17 cellular contexts compared by ENCODE assay signal in genomic region chr9:134725605-134725940, GRCh38.
DNase-seq lines count a peak whose midpoint lies in the region; ATAC-seq and TF ChIP-seq lines count a peak whose summit lies in the region.
"Had no signal": no experiment of that assay in that cellular context is flagged by ENCODE, and none has a peak within 500 bp of the region (broad histone marks: within the 10 kb centered on the region; RNA-seq: fewer than 3 reads in every experiment).

No MANE protein-coding gene starts in this region.

- peaks cover 3% of the 10 kb centered on the region for H3K36me3 ChIP-seq in upper lobe of right lung

- H3K27ac Mint-ChIP-seq in T-helper 2 cell treated with Interferon-gamma antibody and Interleukin-4, amounts not matched to agents 5 μg/mL and 100 μg/mL, for 36 hours = no peak overlapping the region
- H3K27ac Mint-ChIP-seq: dendritic cell treated with granulocyte-macrophage colony-stimulating factor and Interleukin-4, amounts not matched to agents 40 ng/mL and 50 ng/mL, for 4 days had no signal

- peak overlapping the region; percentile 34 for H3K4me3 Mint-ChIP-seq in T-helper 2 cell treated with Interferon-gamma antibody and Interleukin-4, amounts not matched to agents 5 μg/mL and 100 μg/mL, for 36 hours
- H3K4me3 Mint-ChIP-seq: dendritic cell treated with granulocyte-macrophage colony-stimulating factor and Interleukin-4, amounts not matched to agents 40 ng/mL and 50 ng/mL, for 4 days had no signal

- peak; percentile 19 for DNase-seq in T-helper 2 cell treated with Interferon-gamma antibody and Interleukin-4, amounts not matched to agents 5 μg/mL and 100 μg/mL, for 36 hours (ENCODE audit: low spot score)
- DNase-seq in T-helper 2 cell (no peak), NOMO-1 treated with dmso at 0.1 percent for 144 hours (lab: John Stamatoyannopoulos, UW; ENCODE audit: unreplicated experiment) (peak; percentile 42), fibroblast of gingiva (ENCODE audit: low read depth) (peak; percentile 27), upper lobe of right lung (no peak), NCI-H748 treated with DMSO at 0.1 percent for 48 hours (lab: John Stamatoyannopoulos, UW) (no peak)
- DNase-seq: 8988T; activated CD8-positive, alpha-beta memory T cell treated with anti-CD3 and anti-CD28 coated beads for 24 hours; activated effector memory CD4-positive, alpha-beta T cell treated with anti-CD3 and anti-CD28 coated beads, Interleukin-2, amount 50 U/mL, for 16 hours; left ventricle myocardium superior; NCI-H1092 treated with DMSO at 0.1 percent for 48 hours; NCI-H2171 treated with DMSO at 0.1 percent for 48 hours; psoas muscle; SJCRH30 had no signal

- H3K4me3 ChIP-seq in upper lobe of right lung = no peak overlapping the region
- H3K4me3 ChIP-seq: psoas muscle, SJCRH30 had no signal

- ATAC-seq in upper lobe of right lung = peak; percentile 39
- ATAC-seq in GM18505 (IDR thresholded peaks at IDR 0.05; ENCODE audit: unreplicated experiment) = no peak
- no peak for ATAC-seq in GM19397 (IDR thresholded peaks at IDR 0.05; ENCODE audit: unreplicated experiment)
- ATAC-seq: left ventricle myocardium superior, psoas muscle had no signal

- no peaks in the 10 kb centered on the region for H3K4me1 ChIP-seq in upper lobe of right lung
- H3K4me1 ChIP-seq: psoas muscle had no signal

- TF ChIP-seq POLR2A in GM18505 (IDR thresholded peaks at IDR 0.05; ENCODE audit: borderline replicate concordance, extremely low read depth, insufficient read depth, insufficient read length) = no peak

- H3K9me3 Mint-ChIP-seq in T-helper 2 cell treated with Interferon-gamma antibody and Interleukin-4, amounts not matched to agents 5 μg/mL and 100 μg/mL, for 36 hours = no peaks in the 10 kb centered on the region

- no peak overlapping the region for H3K27ac ChIP-seq in upper lobe of right lung
- H3K27ac ChIP-seq: psoas muscle, SJCRH30 had no signal

- no peaks in the 10 kb centered on the region for H3K36me3 Mint-ChIP-seq in T-helper 2 cell treated with Interferon-gamma antibody and Interleukin-4, amounts not matched to agents 5 μg/mL and 100 μg/mL, for 36 hours (ENCODE audit: low read depth)

- peaks cover 3% of the 10 kb centered on the region for H3K27me3 Mint-ChIP-seq in T-helper 2 cell treated with Interferon-gamma antibody and Interleukin-4, amounts not matched to agents 5 μg/mL and 100 μg/mL, for 36 hours (ENCODE audit: low read depth)

- H3K4me1 Mint-ChIP-seq in T-helper 2 cell treated with Interferon-gamma antibody and Interleukin-4, amounts not matched to agents 5 μg/mL and 100 μg/mL, for 36 hours (ENCODE audit: low read depth) = peaks cover 12% of the 10 kb centered on the region

- no peaks in the 10 kb centered on the region for H3K9me3 ChIP-seq in upper lobe of right lung
- H3K9me3 ChIP-seq: psoas muscle, SJCRH30 had no signal

- H3K27me3 ChIP-seq in upper lobe of right lung = peaks cover 3% of the 10 kb centered on the region
- H3K27me3 ChIP-seq: SJCRH30 had no signal

- no peak for TF ChIP-seq CTCF in upper lobe of right lung (IDR thresholded peaks at IDR 0.05)

- intact Hi-C loops in upper lobe of right lung (cut with DNase I) = no loop called here

Comparison
In these comparisons a context has a peak if more than half of its experiments do, and no peak if none do; other contexts are left out.
1. DNase-seq: peak in T-helper 2 cell treated with Interferon-gamma antibody and Interleukin-4, amounts not matched to agents 5 μg/mL and 100 μg/mL, for 36 hours (single experiment), NOMO-1 treated with dmso at 0.1 percent for 144 hours (single experiment) and fibroblast of gingiva (single experiment); none in T-helper 2 cell (0 of 5), upper lobe of right lung (single experiment) and NCI-H748 treated with DMSO at 0.1 percent for 48 hours (single experiment).